Comparison of ENCODE assay signal across 1 cellular context in genomic region chr22:39448205-39449054, GRCh38.
TF ChIP-seq lines count a peak whose summit lies in the region.

No MANE protein-coding gene starts in this region.

TF ChIP-seq in HepG2, 621 proteins besides CTCF, POLR2A, EP300 and RAD21:
- TF ChIP-seq ZNF687 (CRISPR knock-in tag; IDR thresholded peaks at IDR 0.05) = peak; percentile 18
- no peak for TF ChIP-seq ZNF264 (CRISPR knock-in tag; IDR thresholded peaks at IDR 0.05)
- no peak for TF ChIP-seq HOMEZ (CRISPR knock-in tag; IDR thresholded peaks at IDR 0.05; ENCODE audit: low read depth)
- TF ChIP-seq CHCHD3 (CRISPR knock-in tag; IDR thresholded peaks at IDR 0.05) = no peak
